Comparison of ENCODE assay signal across 8 cellular contexts in the genomic region with DNA sequence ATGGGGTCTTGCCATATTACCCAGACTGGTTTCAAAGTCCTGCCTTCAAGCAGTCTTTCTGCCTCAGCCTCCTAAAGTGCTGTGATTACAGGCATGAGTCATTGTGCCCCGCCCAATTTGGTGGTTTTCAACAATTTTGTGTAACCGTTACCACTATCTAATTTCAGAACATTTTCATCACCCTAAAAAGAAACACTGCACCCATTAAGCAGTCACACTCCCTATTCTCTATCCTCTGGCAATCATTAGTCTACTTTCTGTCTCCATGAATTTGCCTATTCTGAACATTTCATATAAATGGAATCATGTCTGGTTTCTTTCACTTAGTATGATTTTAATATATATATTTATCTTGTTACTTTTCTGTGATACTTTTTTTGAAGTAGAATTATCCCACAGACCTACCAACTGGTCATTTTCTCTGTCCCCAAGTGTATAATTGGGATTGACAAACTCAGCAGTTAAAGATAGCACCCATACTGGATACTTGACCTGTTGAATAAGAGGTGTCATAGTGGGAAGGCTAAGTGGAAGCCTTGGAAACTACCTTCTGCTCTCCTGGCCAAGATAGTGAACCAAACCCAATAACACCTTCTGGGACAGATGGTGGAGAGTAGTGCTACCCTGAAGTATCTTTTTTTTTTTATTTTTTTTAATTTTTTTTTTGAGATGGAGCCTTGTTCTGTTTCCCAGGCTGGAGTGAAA.
DNase-seq lines count a peak whose midpoint lies in the region; ATAC-seq and TF ChIP-seq lines count a peak whose summit lies in the region.

No MANE protein-coding gene starts in this region.

- H3K27me3 Mint-ChIP-seq in activated B cell treated with CpG ODN at 0.5 μM for 24 hours, result no peaks in the 10 kb centered on the region
- no peaks in the 10 kb centered on the region for H3K27me3 Mint-ChIP-seq in central memory CD8-positive, alpha-beta T cell

- peak overlapping the region; percentile 66 for H3K27ac Mint-ChIP-seq in activated B cell treated with CpG ODN at 0.5 μM for 24 hours
- peak overlapping the region; percentile 59 for H3K27ac Mint-ChIP-seq in central memory CD8-positive, alpha-beta T cell (ENCODE audit: low read depth)

- peaks cover 5% of the 10 kb centered on the region for H3K36me3 Mint-ChIP-seq in activated B cell treated with CpG ODN at 0.5 μM for 24 hours (ENCODE audit: low read depth)
- peaks cover 4% of the 10 kb centered on the region for H3K36me3 Mint-ChIP-seq in central memory CD8-positive, alpha-beta T cell (ENCODE audit: insufficient read depth)

- H3K4me3 ChIP-seq in GM12864 (ENCODE audit: low read depth, low read length), result no peak overlapping the region

- H3K9me3 Mint-ChIP-seq in activated B cell treated with CpG ODN at 0.5 μM for 24 hours, result no peaks in the 10 kb centered on the region
- H3K9me3 Mint-ChIP-seq in central memory CD8-positive, alpha-beta T cell, result no peaks in the 10 kb centered on the region

- POLR2A ChIA-PET in activated B cell treated with CpG ODN at 0.5 μM for 24 hours (lab: Charles Lee), result interaction anchor here (0.6 to 1.5 kb wide), 4 partner anchors 10 to 1713 kb away, joined by 3 to 6 read pairs (median 4); no protein-coding TSS in a partner anchor

- H3K4me1 Mint-ChIP-seq in activated B cell treated with CpG ODN at 0.5 μM for 24 hours, result peaks cover 55% of the 10 kb centered on the region
- H3K4me1 Mint-ChIP-seq in central memory CD8-positive, alpha-beta T cell, result peaks cover 53% of the 10 kb centered on the region

- no peak for TF ChIP-seq CTCF in GM12864 (IDR thresholded peaks at IDR 0.05; ENCODE audit: low read depth, low read length, missing control alignments)
- no peak for TF ChIP-seq CTCF in activated B cell treated with CpG ODN at 0.5 μM for 24 hours (IDR thresholded peaks at IDR 0.05)

- CTCF ChIA-PET in activated B cell treated with CpG ODN at 0.5 μM for 24 hours (lab: Charles Lee), result interaction anchor here (1.0 kb wide), 1 partner anchor 65 kb away, joined by 4 read pairs; a partner anchor contains a TSS

- peak overlapping the region; percentile 39 for H3K4me3 Mint-ChIP-seq in activated B cell treated with CpG ODN at 0.5 μM for 24 hours
- H3K4me3 Mint-ChIP-seq in central memory CD8-positive, alpha-beta T cell, result peak overlapping the region; percentile 27

- DNase-seq in GM12864 (ENCODE audit: low read depth) (peak; percentile 57), activated B cell treated with CpG ODN at 0.5 μM for 24 hours (no peak), NCI-H446 treated with DMSO at 0.1 percent for 48 hours (lab: John Stamatoyannopoulos, UW) (no peak), NCI-H1092 treated with DMSO at 0.1 percent for 48 hours (lab: John Stamatoyannopoulos, UW) (no peak), NCI-H1694 treated with DMSO at 0.1 percent for 48 hours (lab: John Stamatoyannopoulos, UW) (no peak)
- DNase-seq in central memory CD8-positive, alpha-beta T cell (ENCODE audit: low spot score in 2 of 2), result peak in 1 of 2 donors; percentile 42
- peak; percentile 21 to 36 for DNase-seq in stimulated activated CD4-positive, alpha-beta T cell treated with anti-CD3 and anti-CD28 coated beads, Interleukin-15, amount 100 ng/mL, for 1 hour (ENCODE audit: low read depth in 1 of 2, low spot score in 1 of 2)

- intact Hi-C loops in activated B cell treated with CpG ODN at 0.5 μM for 24 hours (cut with micrococcal nuclease), result loop anchor here (1.0 to 5.0 kb wide), 2 partner anchors 8 to 37 kb away; no protein-coding TSS in a partner anchor

- ATAC-seq in HG03342 (IDR thresholded peaks at IDR 0.05; ENCODE audit: unreplicated experiment) (peak; percentile 64), activated B cell treated with CpG ODN at 0.5 μM for 24 hours (ENCODE audit: low read depth) (peak; percentile 76)
- ATAC-seq in central memory CD8-positive, alpha-beta T cell (replicated peaks; ENCODE audit: extremely low read depth, poor library complexity, severe bottlenecking), result peak; percentile 88

Comparison
In these comparisons a context has a peak if more than half of its experiments do, and no peak if none do; other contexts are left out.
1. DNase-seq: peak in GM12864 (single experiment) and stimulated activated CD4-positive, alpha-beta T cell treated with anti-CD3 and anti-CD28 coated beads, Interleukin-15, amount 100 ng/mL, for 1 hour (2 of 2); none in activated B cell treated with CpG ODN at 0.5 μM for 24 hours (single experiment), NCI-H446 treated with DMSO at 0.1 percent for 48 hours (single experiment), NCI-H1092 treated with DMSO at 0.1 percent for 48 hours (single experiment) and NCI-H1694 treated with DMSO at 0.1 percent for 48 hours (single experiment).
2. Peak in every context shown above with its lines, with median percentiles within 50 percentile points of each other: ATAC-seq.